28 cellular contexts compared by ENCODE assay signal in the genomic region with DNA sequence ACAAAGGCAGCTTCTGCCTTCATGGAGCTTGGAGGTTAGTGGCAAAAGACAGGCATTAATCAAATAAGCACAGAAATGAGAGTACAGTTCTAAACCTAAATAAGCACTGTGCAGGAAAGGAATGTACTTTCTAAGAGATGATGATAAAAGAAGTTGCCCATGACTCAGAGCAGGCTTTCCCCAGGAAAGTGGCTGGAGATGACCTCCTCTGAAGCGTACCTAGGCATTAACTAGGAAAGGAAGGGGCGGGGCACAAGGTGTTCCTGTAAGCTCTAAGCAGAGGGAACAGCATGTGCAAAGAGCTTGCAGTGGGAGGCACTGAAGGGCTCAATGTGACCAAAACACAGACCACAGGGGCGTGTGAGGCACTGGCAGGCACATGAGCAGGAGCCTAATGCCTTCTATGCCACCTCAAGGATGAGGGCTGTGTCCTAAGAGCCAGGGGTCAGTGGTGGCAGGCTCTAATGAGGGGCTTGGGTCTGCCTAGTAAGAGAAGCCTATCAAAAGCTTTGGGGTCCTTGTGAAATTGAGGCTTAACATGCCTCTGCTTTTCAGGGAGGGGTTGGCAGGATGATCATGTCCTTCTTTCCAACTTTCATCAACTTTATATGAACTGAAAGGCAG. TPM values are rescaled to one million over a fixed set of nuclear protein-coding genes. Genes with fewer than 3 reads are reported as not detected.
"Had no signal": no experiment of that assay in that cellular context is flagged by ENCODE, and none has a peak within 500 bp of the region (broad histone marks: within the 10 kb centered on the region; RNA-seq: fewer than 3 reads in every experiment).

No MANE protein-coding gene starts in this region.

- H3K27ac Mint-ChIP-seq: activated CD8-positive, alpha-beta T cell treated with anti-CD3 and anti-CD28 coated beads for 36 hours; activated naive CD8-positive, alpha-beta T cell treated with anti-CD3 and anti-CD28 coated beads for 36 hours; activated T-helper 17 cell treated with anti-CD3 and anti-CD28 coated beads, Interleukin-2, amount 50 U/mL, for 72 hours; brain had no signal

- DNase-seq: activated CD4-positive, alpha-beta T cell treated with anti-CD3 and anti-CD28 coated beads for 48 hours; activated CD4-positive, CD25-positive, alpha-beta regulatory T cell; activated CD8-positive, alpha-beta T cell treated with anti-CD3 and anti-CD28 coated beads for 36 hours; activated naive CD4-positive, alpha-beta T cell; activated naive CD8-positive, alpha-beta T cell treated with anti-CD3 and anti-CD28 coated beads for 36 hours; activated T-cell treated with anti-CD3 and anti-CD28 coated beads, Interleukin-2, amount 50 U/mL, for 1 hour; amygdala; effector CD4-positive, alpha-beta T cell; esophagus squamous epithelium; stimulated activated CD4-positive, alpha-beta T cell treated with anti-CD3 and anti-CD28 coated beads, Interleukin-2, amount 100 ng/mL, for 24 hours; stimulated activated naive CD4-positive, alpha-beta T cell treated with Interleukin-2 at 50 U/mL for 16 hours; T-helper 1 cell; T1000; thyroid gland had no signal

- H3K4me3 ChIP-seq: esophagus squamous epithelium, prostate gland, right atrium auricular region, thyroid gland, vagina had no signal

- H3K9me3 ChIP-seq: esophagus squamous epithelium, prostate gland, right atrium auricular region, thyroid gland, vagina had no signal

- FAIRE-seq: islet of Langerhans had no signal

- H3K9me3 Mint-ChIP-seq: activated CD8-positive, alpha-beta T cell treated with anti-CD3 and anti-CD28 coated beads for 36 hours; activated naive CD8-positive, alpha-beta T cell treated with anti-CD3 and anti-CD28 coated beads for 36 hours; activated T-helper 17 cell treated with anti-CD3 and anti-CD28 coated beads, Interleukin-2, amount 50 U/mL, for 72 hours had no signal

- H3K36me3 ChIP-seq: esophagus squamous epithelium, prostate gland, right atrium auricular region, thyroid gland, vagina had no signal

- H3K4me1 Mint-ChIP-seq: activated naive CD8-positive, alpha-beta T cell treated with anti-CD3 and anti-CD28 coated beads for 36 hours; activated T-helper 17 cell treated with anti-CD3 and anti-CD28 coated beads, Interleukin-2, amount 50 U/mL, for 72 hours had no signal

- H3K27me3 ChIP-seq: thyroid gland had no signal

- H3K4me1 ChIP-seq: prostate gland had no signal

- H3K36me3 Mint-ChIP-seq: activated naive CD8-positive, alpha-beta T cell treated with anti-CD3 and anti-CD28 coated beads for 36 hours; brain had no signal

- H3K27ac ChIP-seq: esophagus squamous epithelium, prostate gland, right atrium auricular region, thyroid gland, vagina had no signal

- H3K4me3 Mint-ChIP-seq: activated CD8-positive, alpha-beta T cell treated with anti-CD3 and anti-CD28 coated beads for 36 hours; activated naive CD8-positive, alpha-beta T cell treated with anti-CD3 and anti-CD28 coated beads for 36 hours; activated T-helper 17 cell treated with anti-CD3 and anti-CD28 coated beads, Interleukin-2, amount 50 U/mL, for 72 hours; brain had no signal

- ATAC-seq: activated CD8-positive, alpha-beta T cell treated with anti-CD3 and anti-CD28 coated beads for 36 hours; activated T-helper 17 cell treated with anti-CD3 and anti-CD28 coated beads, Interleukin-2, amount 50 U/mL, for 72 hours; left lobe of liver had no signal

RNA-seq across cellular contexts. Expression of a gene that starts 4.9 kb away (rescaled TPM):
- total RNA-seq: activated CD8-positive, alpha-beta T cell treated with anti-CD3 and anti-CD28 coated beads for 36 hours; activated naive CD8-positive, alpha-beta T cell treated with anti-CD3 and anti-CD28 coated beads for 36 hours; activated T-helper 17 cell treated with anti-CD3 and anti-CD28 coated beads, Interleukin-2, amount 50 U/mL, for 72 hours; esophagus squamous epithelium; glomerular endothelial cell; left lobe of liver; lung microvascular endothelial cell; myocyte; osteoblast; prostate gland; right atrium auricular region; skeletal muscle tissue; subcutaneous adipose tissue; thyroid gland; vagina had no signal
- polyA plus RNA-seq: neural cell had no signal

RNA-seq across cellular contexts. Expression of a gene that starts 9.5 kb away (rescaled TPM):
- total RNA-seq: activated CD8-positive, alpha-beta T cell treated with anti-CD3 and anti-CD28 coated beads for 36 hours; activated naive CD8-positive, alpha-beta T cell treated with anti-CD3 and anti-CD28 coated beads for 36 hours had no signal
- polyA plus RNA-seq: neural cell had no signal

RNA-seq across cellular contexts. Expression of a gene that starts 46.1 kb away (rescaled TPM):
- total RNA-seq: myocyte, osteoblast had no signal
- polyA plus RNA-seq: neural cell had no signal
